In the genomic region with DNA sequence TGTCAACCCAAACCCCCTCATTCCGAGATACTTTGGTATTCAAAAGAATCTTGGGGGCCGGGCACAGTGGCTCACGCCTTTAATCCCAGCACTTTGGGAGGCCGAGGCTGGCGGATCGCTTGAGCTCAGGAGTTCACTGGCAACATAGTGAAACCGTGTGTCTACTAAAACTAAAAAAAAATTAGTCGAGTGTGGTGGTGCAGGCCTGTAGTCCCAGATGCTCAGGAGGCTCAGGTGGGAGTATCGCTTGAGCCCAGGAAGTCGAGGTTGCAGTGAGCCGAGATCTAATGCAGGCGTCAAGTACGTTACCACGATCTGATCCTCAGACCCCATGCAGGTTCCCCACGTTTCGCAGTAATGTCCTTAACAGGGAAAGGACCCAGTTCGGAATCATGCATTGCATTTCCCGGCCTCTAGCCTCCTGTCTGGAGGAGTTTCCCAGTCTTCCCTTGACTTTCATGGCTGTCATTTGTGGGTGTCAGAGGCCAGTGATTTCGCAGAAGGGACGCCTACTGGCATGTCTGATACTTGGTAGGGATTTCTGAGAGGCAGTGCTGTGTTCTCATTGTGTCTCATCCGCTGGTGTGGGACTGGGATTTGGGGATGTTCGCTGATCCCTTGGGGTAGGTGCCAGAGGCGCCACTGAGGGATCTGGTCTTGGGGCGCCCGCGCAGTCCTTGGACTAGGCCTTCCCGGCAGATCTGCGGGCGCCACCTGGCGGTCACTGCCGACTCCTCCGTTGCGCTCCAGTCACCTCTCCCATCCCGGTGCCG, we compare ENCODE assay signal across 1 cellular context.
A peak's percentile ranks its signal among the peaks of the same experiment; 100 is the strongest.
TF ChIP-seq lines count a peak whose summit lies in the region.

No MANE protein-coding gene starts in this region.

TF ChIP-seq in HEK293, 187 proteins besides CTCF, POLR2A, EP300 and RAD21 (continued from another document and continues in another):
- TF ChIP-seq, protein P1, sequence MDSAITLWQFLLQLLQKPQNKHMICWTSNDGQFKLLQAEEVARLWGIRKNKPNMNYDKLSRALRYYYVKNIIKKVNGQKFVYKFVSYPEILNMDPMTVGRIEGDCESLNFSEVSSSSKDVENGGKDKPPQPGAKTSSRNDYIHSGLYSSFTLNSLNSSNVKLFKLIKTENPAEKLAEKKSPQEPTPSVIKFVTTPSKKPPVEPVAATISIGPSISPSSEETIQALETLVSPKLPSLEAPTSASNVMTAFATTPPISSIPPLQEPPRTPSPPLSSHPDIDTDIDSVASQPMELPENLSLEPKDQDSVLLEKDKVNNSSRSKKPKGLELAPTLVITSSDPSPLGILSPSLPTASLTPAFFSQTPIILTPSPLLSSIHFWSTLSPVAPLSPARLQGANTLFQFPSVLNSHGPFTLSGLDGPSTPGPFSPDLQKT (IDR thresholded peaks at IDR 0.05; ENCODE audit: borderline replicate concordance, low read depth, low read length), result no peak
- TF ChIP-seq ZNF837 (tag by site-specific recombination; IDR thresholded peaks at IDR 0.05) (no peak), ZNF324 (tag by site-specific recombination; IDR thresholded peaks at IDR 0.05) (peak; percentile 92), ZNF311 (tag by site-specific recombination; IDR thresholded peaks at IDR 0.05; ENCODE audit: borderline replicate concordance) (no peak), ZNF335 (tag by site-specific recombination; conservative IDR thresholded peaks at IDR 0.05) (peak; percentile 72), SP3 (tag by site-specific recombination; IDR thresholded peaks at IDR 0.05) (peak; percentile 25; the same call in 1 of the 2 replicates), MZF1 (tag by site-specific recombination; IDR thresholded peaks at IDR 0.05; ENCODE audit: borderline replicate concordance) (peak; percentile 95; the same call in 1 of the 2 replicates), ZNF791 (tag by site-specific recombination; IDR thresholded peaks at IDR 0.05) (no peak), ZBTB1 (tag by site-specific recombination; IDR thresholded peaks at IDR 0.05) (no peak), ZNF354C (tag by site-specific recombination; IDR thresholded peaks at IDR 0.05; ENCODE audit: borderline replicate concordance, low read depth) (no peak), ZSCAN23 (tag by site-specific recombination; IDR thresholded peaks at IDR 0.05) (peak; percentile 12), ZNF248 (tag by site-specific recombination; IDR thresholded peaks at IDR 0.05) (no peak), ZNF623 (tag by site-specific recombination; IDR thresholded peaks at IDR 0.05) (peak; percentile 11; the same call in 1 of the 2 replicates), ZNF600 (tag by site-specific recombination; IDR thresholded peaks at IDR 0.05) (peak; percentile 87), ZNF221 (tag by site-specific recombination; IDR thresholded peaks at IDR 0.05; ENCODE audit: borderline replicate concordance) (no peak), ZNF426 (tag by site-specific recombination; IDR thresholded peaks at IDR 0.05) (no peak), ZNF48 (tag by site-specific recombination; IDR thresholded peaks at IDR 0.05) (no peak), ZNF76 (tag by site-specific recombination; IDR thresholded peaks at IDR 0.05; ENCODE audit: borderline replicate concordance, low read depth) (peak; percentile 66; the same call in 1 of the 2 replicates), ZNF777 (tag by site-specific recombination; IDR thresholded peaks at IDR 0.05; ENCODE audit: borderline replicate concordance) (no peak), KLF9 (tag by site-specific recombination; IDR thresholded peaks at IDR 0.05; ENCODE audit: low read depth) (0 out of 2 replicates have a peak, but pooled peaks have one; percentile 11), ZNF510 (tag by site-specific recombination; IDR thresholded peaks at IDR 0.05; ENCODE audit: insufficient replicate concordance) (peak; percentile 25), ZNF404 (tag by site-specific recombination; IDR thresholded peaks at IDR 0.05) (no peak), ZNF843 (tag by site-specific recombination; IDR thresholded peaks at IDR 0.05) (no peak), ZNF155 (tag by site-specific recombination; IDR thresholded peaks at IDR 0.05) (no peak), KLF10 (tag by site-specific recombination; IDR thresholded peaks at IDR 0.05) (no peak; the same call in 1 of the 2 replicates), ZSCAN16 (tag by site-specific recombination; IDR thresholded peaks at IDR 0.05) (no peak), ZFP37 (tag by site-specific recombination; IDR thresholded peaks at IDR 0.05) (peak; percentile 66), ZNF473 (tag by site-specific recombination; IDR thresholded peaks at IDR 0.05) (no peak), MEIS1 (CRISPR knock-in tag; IDR thresholded peaks at IDR 0.05; ENCODE audit: borderline replicate concordance) (no peak), ZNF366 (tag by site-specific recombination; conservative IDR thresholded peaks at IDR 0.05) (no peak), ZNF24 (tag by site-specific recombination; IDR thresholded peaks at IDR 0.05) (peak; percentile 36; the same call in 1 of the 2 replicates), ZFP69B (tag by site-specific recombination; IDR thresholded peaks at IDR 0.05) (peak; percentile 46; the same call in 1 of the 2 replicates), ZNF133 (tag by site-specific recombination; IDR thresholded peaks at IDR 0.05) (no peak), ZNF433 (tag by site-specific recombination; IDR thresholded peaks at IDR 0.05; ENCODE audit: low read depth) (no peak), SP2 (tag by site-specific recombination; IDR thresholded peaks at IDR 0.05) (no peak; the same call in 1 of the 2 replicates), ZNF266 (tag by site-specific recombination; IDR thresholded peaks at IDR 0.05; ENCODE audit: low read depth) (no peak), WT1 (tag by site-specific recombination; IDR thresholded peaks at IDR 0.05) (no peak), EGR2 (tag by site-specific recombination; IDR thresholded peaks at IDR 0.05; ENCODE audit: low read depth) (peak; percentile 57), ZFHX2 (tag by site-specific recombination; conservative IDR thresholded peaks at IDR 0.05) (peak; percentile 57; the same call in 1 of the 2 replicates)
- TF ChIP-seq, protein P2, sequence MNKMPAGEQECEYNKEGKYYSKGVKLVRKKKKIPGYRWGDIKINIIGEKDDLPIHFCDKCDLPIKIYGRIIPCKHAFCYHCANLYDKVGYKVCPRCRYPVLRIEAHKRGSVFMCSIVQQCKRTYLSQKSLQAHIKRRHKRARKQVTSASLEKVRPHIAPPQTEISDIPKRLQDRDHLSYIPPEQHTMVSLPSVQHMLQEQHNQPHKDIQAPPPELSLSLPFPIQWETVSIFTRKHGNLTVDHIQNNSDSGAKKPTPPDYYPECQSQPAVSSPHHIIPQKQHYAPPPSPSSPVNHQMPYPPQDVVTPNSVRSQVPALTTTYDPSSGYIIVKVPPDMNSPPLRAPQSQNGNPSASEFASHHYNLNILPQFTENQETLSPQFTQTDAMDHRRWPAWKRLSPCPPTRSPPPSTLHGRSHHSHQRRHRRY (tag by site-specific recombination; IDR thresholded peaks at IDR 0.05), result no peak
- TF ChIP-seq, protein P3, sequence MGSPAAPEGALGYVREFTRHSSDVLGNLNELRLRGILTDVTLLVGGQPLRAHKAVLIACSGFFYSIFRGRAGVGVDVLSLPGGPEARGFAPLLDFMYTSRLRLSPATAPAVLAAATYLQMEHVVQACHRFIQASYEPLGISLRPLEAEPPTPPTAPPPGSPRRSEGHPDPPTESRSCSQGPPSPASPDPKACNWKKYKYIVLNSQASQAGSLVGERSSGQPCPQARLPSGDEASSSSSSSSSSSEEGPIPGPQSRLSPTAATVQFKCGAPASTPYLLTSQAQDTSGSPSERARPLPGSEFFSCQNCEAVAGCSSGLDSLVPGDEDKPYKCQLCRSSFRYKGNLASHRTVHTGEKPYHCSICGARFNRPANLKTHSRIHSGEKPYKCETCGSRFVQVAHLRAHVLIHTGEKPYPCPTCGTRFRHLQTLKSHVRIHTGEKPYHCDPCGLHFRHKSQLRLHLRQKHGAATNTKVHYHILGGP (tag by site-specific recombination; IDR thresholded peaks at IDR 0.05), result no peak
- TF ChIP-seq, protein P4, sequence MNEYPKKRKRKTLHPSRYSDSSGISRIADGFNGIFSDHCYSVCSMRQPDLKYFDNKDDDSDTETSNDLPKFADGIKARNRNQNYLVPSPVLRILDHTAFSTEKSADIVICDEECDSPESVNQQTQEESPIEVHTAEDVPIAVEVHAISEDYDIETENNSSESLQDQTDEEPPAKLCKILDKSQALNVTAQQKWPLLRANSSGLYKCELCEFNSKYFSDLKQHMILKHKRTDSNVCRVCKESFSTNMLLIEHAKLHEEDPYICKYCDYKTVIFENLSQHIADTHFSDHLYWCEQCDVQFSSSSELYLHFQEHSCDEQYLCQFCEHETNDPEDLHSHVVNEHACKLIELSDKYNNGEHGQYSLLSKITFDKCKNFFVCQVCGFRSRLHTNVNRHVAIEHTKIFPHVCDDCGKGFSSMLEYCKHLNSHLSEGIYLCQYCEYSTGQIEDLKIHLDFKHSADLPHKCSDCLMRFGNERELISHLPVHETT (tag by site-specific recombination; IDR thresholded peaks at IDR 0.05), result peak; percentile 54
- TF ChIP-seq, protein P5, sequence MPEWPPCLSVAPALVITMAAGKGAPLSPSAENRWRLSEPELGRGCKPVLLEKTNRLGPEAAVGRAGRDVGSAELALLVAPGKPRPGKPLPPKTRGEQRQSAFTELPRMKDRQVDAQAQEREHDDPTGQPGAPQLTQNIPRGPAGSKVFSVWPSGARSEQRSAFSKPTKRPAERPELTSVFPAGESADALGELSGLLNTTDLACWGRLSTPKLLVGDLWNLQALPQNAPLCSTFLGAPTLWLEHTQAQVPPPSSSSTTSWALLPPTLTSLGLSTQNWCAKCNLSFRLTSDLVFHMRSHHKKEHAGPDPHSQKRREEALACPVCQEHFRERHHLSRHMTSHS (tag by site-specific recombination; IDR thresholded peaks at IDR 0.05), result no peak
- TF ChIP-seq, protein P6, sequence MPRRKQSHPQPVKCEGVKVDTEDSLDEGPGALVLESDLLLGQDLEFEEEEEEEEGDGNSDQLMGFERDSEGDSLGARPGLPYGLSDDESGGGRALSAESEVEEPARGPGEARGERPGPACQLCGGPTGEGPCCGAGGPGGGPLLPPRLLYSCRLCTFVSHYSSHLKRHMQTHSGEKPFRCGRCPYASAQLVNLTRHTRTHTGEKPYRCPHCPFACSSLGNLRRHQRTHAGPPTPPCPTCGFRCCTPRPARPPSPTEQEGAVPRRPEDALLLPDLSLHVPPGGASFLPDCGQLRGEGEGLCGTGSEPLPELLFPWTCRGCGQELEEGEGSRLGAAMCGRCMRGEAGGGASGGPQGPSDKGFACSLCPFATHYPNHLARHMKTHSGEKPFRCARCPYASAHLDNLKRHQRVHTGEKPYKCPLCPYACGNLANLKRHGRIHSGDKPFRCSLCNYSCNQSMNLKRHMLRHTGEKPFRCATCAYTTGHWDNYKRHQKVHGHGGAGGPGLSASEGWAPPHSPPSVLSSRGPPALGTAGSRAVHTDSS (tag by site-specific recombination; IDR thresholded peaks at IDR 0.05), result no peak
- TF ChIP-seq, protein P7, sequence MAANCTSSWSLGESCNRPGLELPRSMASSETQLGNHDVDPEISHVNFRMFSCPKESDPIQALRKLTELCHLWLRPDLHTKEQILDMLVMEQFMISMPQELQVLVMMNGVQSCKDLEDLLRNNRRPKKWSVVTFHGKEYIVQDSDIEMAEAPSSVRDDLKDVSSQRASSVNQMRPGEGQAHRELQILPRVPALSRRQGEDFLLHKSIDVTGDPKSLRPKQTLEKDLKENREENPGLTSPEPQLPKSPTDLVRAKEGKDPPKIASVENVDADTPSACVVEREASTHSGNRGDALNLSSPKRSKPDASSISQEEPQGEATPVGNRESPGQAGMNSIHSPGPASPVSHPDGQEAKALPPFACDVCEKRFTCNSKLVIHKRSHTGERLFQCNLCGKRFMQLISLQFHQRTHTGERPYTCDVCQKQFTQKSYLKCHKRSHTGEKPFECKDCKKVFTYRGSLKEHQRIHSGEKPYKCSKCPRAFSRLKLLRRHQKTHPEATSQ (tag by site-specific recombination; IDR thresholded peaks at IDR 0.05), result peak; percentile 92; the same call in 1 of the 2 replicates
- TF ChIP-seq, protein P8, sequence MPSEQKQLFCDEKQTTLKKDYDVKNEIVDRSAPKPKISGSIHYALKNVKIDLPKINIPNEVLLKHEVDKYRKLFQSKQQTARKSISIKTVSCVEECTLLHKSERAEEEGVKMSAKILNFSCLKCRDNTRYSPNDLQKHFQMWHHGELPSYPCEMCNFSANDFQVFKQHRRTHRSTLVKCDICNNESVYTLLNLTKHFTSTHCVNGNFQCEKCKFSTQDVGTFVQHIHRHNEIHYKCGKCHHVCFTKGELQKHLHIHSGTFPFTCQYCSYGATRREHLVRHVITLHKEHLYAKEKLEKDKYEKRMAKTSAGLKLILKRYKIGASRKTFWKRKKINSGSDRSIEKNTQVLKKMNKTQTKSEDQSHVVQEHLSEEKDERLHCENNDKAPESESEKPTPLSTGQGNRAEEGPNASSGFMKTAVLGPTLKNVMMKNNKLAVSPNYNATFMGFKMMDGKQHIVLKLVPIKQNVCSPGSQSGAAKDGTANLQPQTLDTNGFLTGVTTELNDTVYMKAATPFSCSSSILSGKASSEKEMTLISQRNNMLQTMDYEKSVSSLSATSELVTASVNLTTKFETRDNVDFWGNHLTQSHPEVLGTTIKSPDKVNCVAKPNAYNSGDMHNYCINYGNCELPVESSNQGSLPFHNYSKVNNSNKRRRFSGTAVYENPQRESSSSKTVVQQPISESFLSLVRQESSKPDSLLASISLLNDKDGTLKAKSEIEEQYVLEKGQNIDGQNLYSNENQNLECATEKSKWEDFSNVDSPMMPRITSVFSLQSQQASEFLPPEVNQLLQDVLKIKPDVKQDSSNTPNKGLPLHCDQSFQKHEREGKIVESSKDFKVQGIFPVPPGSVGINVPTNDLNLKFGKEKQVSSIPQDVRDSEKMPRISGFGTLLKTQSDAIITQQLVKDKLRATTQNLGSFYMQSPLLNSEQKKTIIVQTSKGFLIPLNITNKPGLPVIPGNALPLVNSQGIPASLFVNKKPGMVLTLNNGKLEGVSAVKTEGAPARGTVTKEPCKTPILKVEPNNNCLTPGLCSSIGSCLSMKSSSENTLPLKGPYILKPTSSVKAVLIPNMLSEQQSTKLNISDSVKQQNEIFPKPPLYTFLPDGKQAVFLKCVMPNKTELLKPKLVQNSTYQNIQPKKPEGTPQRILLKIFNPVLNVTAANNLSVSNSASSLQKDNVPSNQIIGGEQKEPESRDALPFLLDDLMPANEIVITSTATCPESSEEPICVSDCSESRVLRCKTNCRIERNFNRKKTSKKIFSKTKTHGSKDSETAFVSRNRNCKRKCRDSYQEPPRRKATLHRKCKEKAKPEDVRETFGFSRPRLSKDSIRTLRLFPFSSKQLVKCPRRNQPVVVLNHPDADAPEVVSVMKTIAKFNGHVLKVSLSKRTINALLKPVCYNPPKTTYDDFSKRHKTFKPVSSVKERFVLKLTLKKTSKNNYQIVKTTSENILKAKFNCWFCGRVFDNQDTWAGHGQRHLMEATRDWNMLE (tag by site-specific recombination; conservative IDR thresholded peaks at IDR 0.05; ENCODE audit: low read depth), result peak; percentile 14; the same call in 1 of the 2 replicates
- TF ChIP-seq, protein P9, sequence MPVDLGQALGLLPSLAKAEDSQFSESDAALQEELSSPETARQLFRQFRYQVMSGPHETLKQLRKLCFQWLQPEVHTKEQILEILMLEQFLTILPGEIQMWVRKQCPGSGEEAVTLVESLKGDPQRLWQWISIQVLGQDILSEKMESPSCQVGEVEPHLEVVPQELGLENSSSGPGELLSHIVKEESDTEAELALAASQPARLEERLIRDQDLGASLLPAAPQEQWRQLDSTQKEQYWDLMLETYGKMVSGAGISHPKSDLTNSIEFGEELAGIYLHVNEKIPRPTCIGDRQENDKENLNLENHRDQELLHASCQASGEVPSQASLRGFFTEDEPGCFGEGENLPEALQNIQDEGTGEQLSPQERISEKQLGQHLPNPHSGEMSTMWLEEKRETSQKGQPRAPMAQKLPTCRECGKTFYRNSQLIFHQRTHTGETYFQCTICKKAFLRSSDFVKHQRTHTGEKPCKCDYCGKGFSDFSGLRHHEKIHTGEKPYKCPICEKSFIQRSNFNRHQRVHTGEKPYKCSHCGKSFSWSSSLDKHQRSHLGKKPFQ (tag by site-specific recombination; IDR thresholded peaks at IDR 0.05), result no peak
